In genomic region chr2:24435391-24436316, GRCh38 we compare ENCODE assay signal across 8 cellular contexts. TPM values are rescaled to one million over a fixed set of nuclear protein-coding genes. Genes with fewer than 3 reads are reported as not detected.
DNase-seq lines count a peak whose midpoint lies in the region; ATAC-seq lines count a peak whose summit lies in the region.

No MANE protein-coding gene starts in this region.

- H3K4me1 ChIP-seq in mesenchymal stem cell (ENCODE audit: control insufficient read depth, insufficient read depth, low read depth, low read length) (no peaks in the 10 kb centered on the region), thymus (ENCODE audit: control insufficient read depth, insufficient read depth, low read length) (no peaks in the 10 kb centered on the region)

- no peak overlapping the region for H2AK5ac ChIP-seq in mesenchymal stem cell (ENCODE audit: low read length, severe bottlenecking)

- no peaks in the 10 kb centered on the region for H3K79me1 ChIP-seq in mesenchymal stem cell (replicated peaks; ENCODE audit: low read length, poor library complexity, severe bottlenecking)

- ATAC-seq in GM18861 (IDR thresholded peaks at IDR 0.05; ENCODE audit: unreplicated experiment): no peak

- peak overlapping the region in 1 of 2 experiments; percentile 13 for H3K4me3 ChIP-seq in mesenchymal stem cell (ENCODE audit: insufficient read depth in 1 of 2, low read depth in 1 of 2, low read length in 2 of 2)
- H3K4me3 ChIP-seq in thymus (ENCODE audit: low read length): no peak overlapping the region

- no peak overlapping the region for H2BK15ac ChIP-seq in mesenchymal stem cell (ENCODE audit: low read depth, poor library complexity, severe bottlenecking)

- no peak overlapping the region for H2BK5ac ChIP-seq in mesenchymal stem cell (ENCODE audit: low read depth, low read length, poor library complexity, severe bottlenecking)

- H4K8ac ChIP-seq in mesenchymal stem cell (ENCODE audit: low read length): no peak overlapping the region

- H3K4ac ChIP-seq in mesenchymal stem cell (ENCODE audit: low read depth in 1 of 2, low read length in 2 of 2): no peak overlapping the region

- no peak overlapping the region for H3K18ac ChIP-seq in mesenchymal stem cell (ENCODE audit: low read depth in 1 of 2, low read length in 2 of 2)

- DNase-seq in NCI-H2107 (lab: John Stamatoyannopoulos, UW) (peak; percentile 31), dedifferentiated amniotic fluid mesenchymal stem cell (ENCODE audit: extremely low spot score) (peak; percentile 57), mesenchymal stem cell (peak; percentile 31), HUDEP-2 (lab: John Stamatoyannopoulos, UW; ENCODE audit: unreplicated experiment in 76 of 76) (no peak), NCI-H187 treated with DMSO at 0.1 percent for 48 hours (lab: John Stamatoyannopoulos, UW) (no peak), NCI-H2081 treated with DMSO at 0.1 percent for 48 hours (lab: John Stamatoyannopoulos, UW) (no peak)

- H3K14ac ChIP-seq in mesenchymal stem cell (ENCODE audit: low read length in 2 of 2): no peak overlapping the region

- no peak overlapping the region for H3K23ac ChIP-seq in mesenchymal stem cell (ENCODE audit: low read length in 2 of 2)

- H3K36me3 ChIP-seq in mesenchymal stem cell (ENCODE audit: control insufficient read depth in 1 of 2, insufficient read depth in 2 of 2, low read depth in 1 of 2, low read length in 2 of 2): no peaks in the 10 kb centered on the region
- no peaks in the 10 kb centered on the region for H3K36me3 ChIP-seq in thymus (ENCODE audit: control insufficient read depth, insufficient read depth)

- no peak overlapping the region for H4K91ac ChIP-seq in mesenchymal stem cell (ENCODE audit: low read length)

- H2AFZ ChIP-seq in mesenchymal stem cell (ENCODE audit: low read depth, low read length): no peak overlapping the region

- peak overlapping the region; percentile 19 for H3K4me2 ChIP-seq in mesenchymal stem cell (ENCODE audit: low read length, poor library complexity, severe bottlenecking)

- H3K9me3 ChIP-seq in mesenchymal stem cell (ENCODE audit: control insufficient read depth, low read length): no peaks in the 10 kb centered on the region
- H3K9me3 ChIP-seq in thymus (ENCODE audit: control insufficient read depth): no peaks in the 10 kb centered on the region

- H3K27ac ChIP-seq in mesenchymal stem cell (ENCODE audit: low read length, poor library complexity, severe bottlenecking) (no peak overlapping the region), thymus (ENCODE audit: low read depth) (peak overlapping the region; percentile 70)

- WGBS in mesenchymal stem cell: 68% methylated on average over 10 of the region's 13 CpGs
- 84% methylated on average over 13 of the region's 13 CpGs for WGBS in thymus

- H3K9ac ChIP-seq in mesenchymal stem cell (ENCODE audit: low read length): peak overlapping the region; percentile 11

- no peaks in the 10 kb centered on the region for H3K27me3 ChIP-seq in mesenchymal stem cell (ENCODE audit: control insufficient read depth in 1 of 2, insufficient read depth in 1 of 2, low read length in 2 of 2)
- no peaks in the 10 kb centered on the region for H3K27me3 ChIP-seq in thymus (ENCODE audit: control insufficient read depth, insufficient read depth)

- H2BK12ac ChIP-seq in mesenchymal stem cell (ENCODE audit: low read length in 2 of 2): no peak overlapping the region

- no peak overlapping the region for H2BK120ac ChIP-seq in mesenchymal stem cell (ENCODE audit: low read depth, low read length)

RNA-seq across cellular contexts. Expression of gene NCOA1, which starts 55.4 kb away (rescaled TPM):
- polyA plus RNA-seq in mesenchymal stem cell (2013, experiment 1 of 2): 15.8 TPM
- 15.6 TPM for polyA plus RNA-seq in mesenchymal stem cell (2013, experiment 2 of 2)
- polyA plus RNA-seq in thymus: 12.4 TPM

Comparison
In these comparisons a context has a peak if more than half of its experiments do, and no peak if none do; other contexts are left out.
1. DNase-seq: peak in NCI-H2107 (single experiment), dedifferentiated amniotic fluid mesenchymal stem cell (single experiment) and mesenchymal stem cell (single experiment); none in HUDEP-2 (0 of 76), NCI-H187 treated with DMSO at 0.1 percent for 48 hours (single experiment) and NCI-H2081 treated with DMSO at 0.1 percent for 48 hours (single experiment).